Comparison of ENCODE assay signal across 8 cellular contexts in the genomic region with DNA sequence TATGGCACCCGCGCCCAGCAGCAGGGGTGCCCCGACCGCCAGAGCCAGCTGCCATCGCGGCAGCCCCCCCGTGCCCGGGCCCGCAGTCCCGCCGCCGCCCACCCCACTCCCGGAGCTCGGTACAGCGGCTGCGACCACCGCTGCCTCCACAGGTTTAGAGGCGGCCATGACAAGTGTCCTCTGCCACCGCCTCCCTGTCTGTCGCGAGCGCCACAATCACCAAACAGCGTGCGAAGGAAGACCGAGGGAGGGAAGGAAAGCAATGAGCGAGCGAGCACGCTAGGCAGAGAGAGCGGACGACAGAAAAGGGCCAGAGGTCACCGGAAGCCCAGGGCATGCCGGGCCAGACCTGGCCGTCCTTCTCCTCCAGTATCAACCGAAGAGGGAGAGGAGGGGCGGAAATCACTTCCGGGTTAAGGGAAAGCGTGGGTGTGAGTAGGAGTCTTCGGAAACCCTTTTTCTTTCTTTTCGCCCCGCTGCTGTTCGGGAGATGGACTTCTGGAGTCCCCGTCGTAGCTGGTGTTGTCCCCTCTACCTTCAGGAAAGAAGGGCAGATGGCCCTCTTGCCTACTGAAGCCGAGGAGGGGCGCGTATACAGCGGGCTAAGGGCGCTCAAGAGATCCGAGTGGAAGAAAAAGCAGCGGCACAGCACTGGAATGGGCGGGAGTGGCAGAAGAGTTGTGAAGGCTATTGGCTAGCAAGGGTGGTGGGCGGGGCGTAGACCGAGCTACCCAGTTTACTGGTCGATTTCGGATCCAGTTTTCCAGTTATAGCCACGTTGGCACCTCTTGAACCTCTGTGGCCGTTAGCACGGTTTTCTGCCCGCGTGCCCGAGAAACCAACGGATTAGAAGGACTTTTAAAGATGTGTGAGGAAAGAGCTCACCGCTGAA. TPM values are rescaled to one million over a fixed set of nuclear protein-coding genes. Genes with fewer than 3 reads are reported as not detected.
DNase-seq lines count a peak whose midpoint lies in the region; ATAC-seq, FAIRE-seq and TF ChIP-seq lines count a peak whose summit lies in the region.

TSS of gene LNP1 (plus strand) at position 758 of the 892 bp plus-strand sequence. CDS start 28,191 bp downstream, outside the sequence.
TSS of gene TOMM70 (minus strand) at position 308 of the 892 bp plus-strand sequence. CDS start at position 168, 140 bp downstream.

- H3K4me1 ChIP-seq in astrocyte (ENCODE audit: insufficient read depth, low read length) (peaks cover 11% of the 10 kb centered on the region), vagina (peaks cover 59% of the 10 kb centered on the region)

- H3K27me3 ChIP-seq in astrocyte (ENCODE audit: insufficient read depth, low read length) (no peaks in the 10 kb centered on the region), vagina (no peaks in the 10 kb centered on the region)

- H3K4me1 Mint-ChIP-seq in astrocyte (ENCODE audit: low read depth, unreplicated experiment): peaks cover 12% of the 10 kb centered on the region

- intact Hi-C loops in vagina (cut with DNase I): no loop called here

- H3K4me2 ChIP-seq in astrocyte (ENCODE audit: low read length): peak within 1 kb of the TSS; percentile 96

- H2AFZ ChIP-seq in astrocyte (ENCODE audit: low read depth, low read length): peak within 1 kb of the TSS; percentile 86

- peak within 1 kb of the TSS; percentile 92 for H3K4me3 Mint-ChIP-seq in astrocyte (ENCODE audit: unreplicated experiment)

- peak in 1 of 2 donors; percentile 68 for TF ChIP-seq POLR2A in vagina (IDR thresholded peaks at IDR 0.05)

- H3K36me3 ChIP-seq in astrocyte (ENCODE audit: insufficient read depth, low read length) (no peaks in the 10 kb centered on the region), vagina (no peaks in the 10 kb centered on the region)

- peak within 1 kb of the TSS; percentile 94 for H3K9ac ChIP-seq in astrocyte (ENCODE audit: low read length)

- H3K36me3 Mint-ChIP-seq in astrocyte (ENCODE audit: low read depth, unreplicated experiment): no peaks in the 10 kb centered on the region

- H3K4me3 ChIP-seq in astrocyte (ENCODE audit: insufficient read depth, low read depth, low read length): peak within 1 kb of the TSS; percentile 82
- H3K4me3 ChIP-seq in vagina: peak within 1 kb of the TSS; percentile 93 to 94

- H3K79me2 ChIP-seq in astrocyte (ENCODE audit: insufficient read depth, low read length): peaks cover 65% of the 10 kb centered on the region

- peak; percentile 71 for DNase-seq in GM18507 (ENCODE audit: extremely low spot score, insufficient read length, low read depth)
- DNase-seq in NCI-H1930 (lab: John Stamatoyannopoulos, UW): peak; percentile 90 to 91
- DNase-seq in T-helper 22 cell (ENCODE audit: low read depth): peak; percentile 89
- peak; percentile 93 for DNase-seq in astrocyte (ENCODE audit: low read depth)
- peak; percentile 83 for DNase-seq in hepatic stellate cell (ENCODE audit: low spot score)
- peak; percentile 97 for DNase-seq in putamen (ENCODE audit: low spot score)
- peak in 1 of 2 donors; percentile 97 for DNase-seq in vagina (ENCODE audit: extremely low spot score in 2 of 2)

- H4K20me1 ChIP-seq in astrocyte (ENCODE audit: insufficient read depth, low read length): peaks cover 37% of the 10 kb centered on the region

- H3K27ac ChIP-seq in astrocyte (ENCODE audit: low read depth, low read length): peak within 1 kb of the TSS; percentile 95
- peak within 1 kb of the TSS; percentile 85 for H3K27ac ChIP-seq in vagina

- FAIRE-seq in GM18507 (lab: Jason Lieb, UNC): peak; percentile 98
- no peak for FAIRE-seq in astrocyte (lab: Jason Lieb, UNC)

- H3K27ac Mint-ChIP-seq in astrocyte (ENCODE audit: unreplicated experiment): peak within 1 kb of the TSS; percentile 99

- H3K27me3 Mint-ChIP-seq in astrocyte (ENCODE audit: low read depth, unreplicated experiment): no peaks in the 10 kb centered on the region

- TF ChIP-seq CTCF in astrocyte (IDR thresholded peaks at IDR 0.05; ENCODE audit: insufficient read depth, low read depth, low read length): no peak
- no peak for TF ChIP-seq CTCF in vagina (IDR thresholded peaks at IDR 0.05)

- H3K9me3 ChIP-seq in astrocyte (ENCODE audit: insufficient read depth, low read depth, low read length) (no peaks in the 10 kb centered on the region), vagina (no peaks in the 10 kb centered on the region)

- H3K9me3 Mint-ChIP-seq in astrocyte (ENCODE audit: unreplicated experiment): no peaks in the 10 kb centered on the region

- ATAC-seq in HG02973 (IDR thresholded peaks at IDR 0.05; ENCODE audit: unreplicated experiment): peak; percentile 85

RNA-seq across cellular contexts. Expression of gene LNP1, which starts in this region (rescaled TPM):
- total RNA-seq in astrocyte (2.5 and 2.6 TPM in 2 replicates), vagina (4.4 TPM)

RNA-seq across cellular contexts. Expression of gene TOMM70, which starts in this region (rescaled TPM):
- total RNA-seq in astrocyte (47.9 and 48.9 TPM in 2 replicates), vagina (26.8 TPM)
